Comparison of ENCODE assay signal across 11 cellular contexts in genomic region chr16:67594956-67595355, GRCh38. TPM values are rescaled to one million over a fixed set of nuclear protein-coding genes. Genes with fewer than 3 reads are reported as not detected.
DNase-seq lines count a peak whose midpoint lies in the region; ATAC-seq, FAIRE-seq and TF ChIP-seq lines count a peak whose summit lies in the region.
"Had no signal": no experiment of that assay in that cellular context is flagged by ENCODE, and none has a peak within 500 bp of the region (broad histone marks: within the 10 kb centered on the region; RNA-seq: fewer than 3 reads in every experiment).

No MANE protein-coding gene starts in this region.

- H3K4me1 Mint-ChIP-seq in T-helper 17 cell, result peaks cover 34% of the 10 kb centered on the region

- in situ Hi-C loops in GM23248 (cut with MboI), result no loop called here

- no peak overlapping the region for H3K9ac ChIP-seq in GM23248
- H3K9ac ChIP-seq: KMS-11 had no signal

- peaks cover 10% of the 10 kb centered on the region for H3K4me1 ChIP-seq in GM23248 (ENCODE audit: insufficient read depth)

- H3K9me3 ChIP-seq in GM23248 (ENCODE audit: low read depth), result no peaks in the 10 kb centered on the region
- H3K9me3 ChIP-seq in T-helper 17 cell (ENCODE audit: control insufficient read depth, low read length, poor library complexity, severe bottlenecking), result no peaks in the 10 kb centered on the region

- H3K36me3 ChIP-seq in GM23248 (ENCODE audit: low read depth), result no peaks in the 10 kb centered on the region

- FAIRE-seq in D721Med (lab: Jason Lieb, UNC), result no peak

- H3K36me3 Mint-ChIP-seq in T-helper 17 cell (ENCODE audit: low read depth), result peaks cover 4% of the 10 kb centered on the region

- H3K27ac ChIP-seq in GM23248, result peak overlapping the region; percentile 56
- H3K27ac ChIP-seq: KMS-11 had no signal

- ATAC-seq in T-helper 17 cell (no peak), esophagus mucosa (peak; percentile 68), omental fat pad (ENCODE audit: low FRiP score) (peak; percentile 81)

- peak overlapping the region; percentile 31 for H3K4me2 ChIP-seq in GM23248 (ENCODE audit: unreplicated experiment)
- H3K4me2 ChIP-seq: KMS-11 had no signal

- peak; percentile 84 for DNase-seq in GM23248
- no peak for DNase-seq in T-helper 17 cell
- DNase-seq in omental fat pad (ENCODE audit: low spot score), result no peak
- DNase-seq in HT-29 (ENCODE audit: low spot score), result no peak
- no peak for DNase-seq in globus pallidus (ENCODE audit: low spot score)
- DNase-seq in SK-N-DZ (ENCODE audit: low spot score), result no peak
- no peak for DNase-seq in D721Med (ENCODE audit: insufficient read length, low spot score)
- DNase-seq: cerebellar nuclear complex, GDM1 had no signal

- WGBS in GM23248 (ENCODE audit: low coverage in 1 of 2, low lambda C conversion rate in 2 of 2, missing lambda C conversion rate in 2 of 2), 2 experiments, result 13 to 19% methylated on average over 1 of the region's 1 CpG

- H3K4me3 ChIP-seq in GM23248, result no peak overlapping the region

- peak overlapping the region; percentile 6; the same call in 1 of the 2 replicates for H2AFZ ChIP-seq in GM23248

- no peak for TF ChIP-seq CTCF in omental fat pad (IDR thresholded peaks at IDR 0.05)
- no peak for TF ChIP-seq CTCF in D721Med (IDR thresholded peaks at IDR 0.05; ENCODE audit: insufficient read depth, missing control alignments)

- no peaks in the 10 kb centered on the region for H3K27me3 ChIP-seq in GM23248 (replicated peaks; ENCODE audit: insufficient read depth)

- peak overlapping the region; percentile 67 for H3K27ac Mint-ChIP-seq in T-helper 17 cell

- no peak overlapping the region for H3K4me3 Mint-ChIP-seq in T-helper 17 cell

- no peaks in the 10 kb centered on the region for H3K9me2 ChIP-seq in GM23248 (ENCODE audit: insufficient read depth)

- H3K27me3 Mint-ChIP-seq in T-helper 17 cell, result no peaks in the 10 kb centered on the region

- peaks cover 67% of the 10 kb centered on the region for H3K79me2 ChIP-seq in GM23248 (ENCODE audit: insufficient read depth)

- no peaks in the 10 kb centered on the region for H4K20me1 ChIP-seq in GM23248 (ENCODE audit: insufficient read depth)

- H3F3A ChIP-seq in GM23248 (ENCODE audit: insufficient read depth), result peaks cover 11% of the 10 kb centered on the region

RNA-seq across cellular contexts. Expression of gene CTCF, which starts 32.6 kb away (rescaled TPM):
- 21.9 and 30.7 TPM in 2 replicates for total RNA-seq in GM23248 (2014; rRNA removed; shearing (Covaris generic))
- polyA plus RNA-seq in GM23248 (2016; fragmentation: Nextera tagmentation; extraction: Ambion mirVana), result 19.6 and 19.9 TPM in 2 replicates
- total RNA-seq in T-helper 17 cell (10 to 100 TPM; 48.5 to 57.8 TPM), esophagus mucosa (28.3 TPM), omental fat pad (10 to 100 TPM; 24.2 to 42.9 (median 28.2) TPM)
- 28.3 and 36.4 TPM in 2 replicates for total RNA-seq in HT-29 (2014; rRNA removed; shearing (Covaris generic))
- 39.9 and 43.7 TPM in 2 replicates for polyA plus RNA-seq in SK-N-DZ (2014; cell fraction: cytosol; rRNA removed)
- 26.0 and 33.8 TPM in 2 replicates for polyA plus RNA-seq in SK-N-DZ (2014; cell fraction: nucleus; rRNA removed)

RNA-seq across cellular contexts. Expression of gene CARMIL2, which starts 50.0 kb away (rescaled TPM):
- under 0.01 TPM in 1 of 2 replicates, not detected in the other for total RNA-seq in GM23248 (2014; rRNA removed; shearing (Covaris generic))
- polyA plus RNA-seq in GM23248 (2016; fragmentation: Nextera tagmentation; extraction: Ambion mirVana), result 1.1 and 1.4 TPM in 2 replicates
- 100 to 1,000 TPM; 144 to 145 TPM for total RNA-seq in T-helper 17 cell
- total RNA-seq in esophagus mucosa, result 2.4 TPM
- total RNA-seq in omental fat pad, result 1 to 10 TPM in 3 of 4 donors, under 1 TPM in 1; 0.93 to 7.6 (median 2.4) TPM
- 0.81 and 2.7 TPM in 2 replicates for total RNA-seq in HT-29 (2014; rRNA removed; shearing (Covaris generic))
- polyA plus RNA-seq in SK-N-DZ (2014; cell fraction: cytosol; rRNA removed), result 12.3 and 14.3 TPM in 2 replicates
- 43.4 and 52.2 TPM in 2 replicates for polyA plus RNA-seq in SK-N-DZ (2014; cell fraction: nucleus; rRNA removed)

Comparison
In these comparisons a context has a peak if more than half of its experiments do, and no peak if none do; other contexts are left out.
1. RNA of gene CARMIL2, which starts 50.0 kb away (total RNA-seq): 144 to 145 TPM in T-helper 17 cell; 0.81 to 2.7 TPM in HT-29, 0.93 to 7.6 TPM in omental fat pad, 2.4 TPM in esophagus mucosa (single experiment) and under 0.01 TPM in GM23248; every median in the first group is over 10 times any median in the second.